1 cellular context compared by ENCODE assay signal in the genomic region with DNA sequence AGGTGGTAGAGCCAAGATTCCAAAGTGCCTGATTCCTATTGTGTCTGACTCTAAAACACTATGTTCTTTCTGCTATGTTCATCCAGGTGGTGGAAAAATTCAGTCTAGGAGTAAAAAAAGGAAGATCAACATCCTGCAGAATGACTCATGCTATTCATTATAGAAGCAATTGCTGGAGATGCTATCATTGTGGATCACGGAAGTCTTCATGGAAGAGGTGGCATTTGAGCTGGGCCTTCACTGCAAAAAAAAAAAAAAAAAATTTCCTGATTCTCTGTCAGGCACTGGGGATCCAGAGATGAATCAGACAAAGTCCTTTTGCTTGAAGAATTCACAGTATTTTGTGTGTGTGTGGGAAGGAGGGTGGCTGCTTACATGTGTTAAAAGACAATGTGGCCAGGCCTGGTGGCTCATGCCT.
TF ChIP-seq lines count a peak whose summit lies in the region.

No MANE protein-coding gene starts in this region.

TF ChIP-seq in HepG2, 621 proteins besides CTCF, POLR2A, EP300 and RAD21 (continued from another document):
- no peak for TF ChIP-seq BCL6 (CRISPR knock-in tag; IDR thresholded peaks at IDR 0.05)
- no peak for TF ChIP-seq BHLHE40 (IDR thresholded peaks at IDR 0.05; ENCODE audit: low read length)
- TF ChIP-seq, protein P1, sequence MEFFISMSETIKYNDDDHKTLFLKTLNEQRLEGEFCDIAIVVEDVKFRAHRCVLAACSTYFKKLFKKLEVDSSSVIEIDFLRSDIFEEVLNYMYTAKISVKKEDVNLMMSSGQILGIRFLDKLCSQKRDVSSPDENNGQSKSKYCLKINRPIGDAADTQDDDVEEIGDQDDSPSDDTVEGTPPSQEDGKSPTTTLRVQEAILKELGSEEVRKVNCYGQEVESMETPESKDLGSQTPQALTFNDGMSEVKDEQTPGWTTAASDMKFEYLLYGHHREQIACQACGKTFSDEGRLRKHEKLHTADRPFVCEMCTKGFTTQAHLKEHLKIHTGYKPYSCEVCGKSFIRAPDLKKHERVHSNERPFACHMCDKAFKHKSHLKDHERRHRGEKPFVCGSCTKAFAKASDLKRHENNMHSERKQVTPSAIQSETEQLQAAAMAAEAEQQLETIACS (CRISPR knock-in tag; IDR thresholded peaks at IDR 0.05) = no peak
- no peak for TF ChIP-seq FOXP1 (IDR thresholded peaks at IDR 0.05)
- no peak for TF ChIP-seq FOXP1 (CRISPR knock-in tag; IDR thresholded peaks at IDR 0.05)
